7 cellular contexts compared by ENCODE assay signal in the genomic region with DNA sequence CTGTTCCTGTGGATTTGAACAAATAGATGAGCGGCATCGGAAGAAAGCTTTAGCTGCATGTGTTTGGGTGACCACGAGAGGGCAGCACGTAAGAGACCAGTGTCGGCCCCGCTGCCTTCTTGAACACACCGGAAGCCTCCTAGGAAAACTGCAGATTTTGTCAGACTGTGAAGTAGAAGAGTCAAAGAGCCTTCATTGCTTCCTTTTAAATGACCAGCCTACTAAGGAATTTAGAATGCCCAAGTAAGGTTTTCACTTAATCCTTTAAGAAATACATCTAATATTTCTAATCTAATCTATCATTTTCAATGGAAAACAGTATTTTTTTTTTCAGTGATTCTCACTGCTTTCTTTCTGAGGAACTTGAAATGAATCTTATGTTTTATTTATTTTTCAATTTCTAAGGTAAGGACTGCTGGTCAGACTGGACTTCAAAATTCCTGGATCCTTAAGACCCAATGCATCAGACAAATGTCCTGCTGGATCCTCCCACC. TPM values are rescaled to one million over a fixed set of nuclear protein-coding genes. Genes with fewer than 3 reads are reported as not detected.
DNase-seq lines count a peak whose midpoint lies in the region; ATAC-seq and TF ChIP-seq lines count a peak whose summit lies in the region.

No MANE protein-coding gene starts in this region.

- H3K27me3 ChIP-seq in Karpas-422 (ENCODE audit: low read length) (no peaks in the 10 kb centered on the region), PC-9 (ENCODE audit: insufficient read depth, low read depth) (peaks cover 21% of the 10 kb centered on the region), neural cell (ENCODE audit: insufficient read depth, low read depth, low read length) (no peaks in the 10 kb centered on the region), stomach (peaks cover 0 to 34% (median 3%) of the 10 kb centered on the region in 3 donors)

- H3K27ac ChIP-seq in Karpas-422 (ENCODE audit: low read length) (no peak overlapping the region), PC-9 (no peak overlapping the region), neural cell (ENCODE audit: low read length) (no peak overlapping the region), stomach (no peak overlapping the region)

- intact Hi-C loops in PC-9 (cut with micrococcal nuclease; ENCODE audit: unreplicated experiment) (loop anchor here (2.0 kb wide), 1 partner anchor 318 kb away; no protein-coding TSS in a partner anchor), stomach (cut with DNase I; ENCODE audit: low total_unique reads) (no loop called here)

- no peaks in the 10 kb centered on the region for H3K9me2 ChIP-seq in Karpas-422 (replicated peaks; ENCODE audit: insufficient read depth, low read length)
- no peaks in the 10 kb centered on the region for H3K9me2 ChIP-seq in PC-9 (ENCODE audit: insufficient read depth)
- no peaks in the 10 kb centered on the region for H3K9me2 ChIP-seq in neural cell (ENCODE audit: insufficient read depth, low read length)

- H3F3A ChIP-seq in PC-9 (ENCODE audit: insufficient read depth, low read depth) (no peaks in the 10 kb centered on the region), neural cell (ENCODE audit: insufficient read depth, low read length, poor library complexity, severe bottlenecking) (no peaks in the 10 kb centered on the region)

- no peaks in the 10 kb centered on the region for H3K36me3 Mint-ChIP-seq in activated T-cell treated with anti-CD3 and anti-CD28 coated beads, Interleukin-2, amount 50 U/mL, for 4 hours (ENCODE audit: insufficient read depth)

- no TSS peak for BruUV-seq in PC-9 (replicated peaks; lab: Mats Ljungman, UMichigan)

- CTCF ChIA-PET in PC-9 (lab: Charles Lee), result interaction anchor here (0.5 to 0.8 kb wide), 2 partner anchors 16 to 131 kb away, joined by 7 read pairs; no protein-coding TSS in a partner anchor

- H3K4me1 ChIP-seq in Karpas-422 (ENCODE audit: low read length) (peaks cover 8% of the 10 kb centered on the region), PC-9 (replicated peaks; ENCODE audit: insufficient read depth) (no peaks in the 10 kb centered on the region), stomach (peaks cover 0 to 7% (median 0%) of the 10 kb centered on the region in 4 donors)

- H3K9me3 Mint-ChIP-seq in activated T-cell treated with anti-CD3 and anti-CD28 coated beads, Interleukin-2, amount 50 U/mL, for 4 hours, result no peaks in the 10 kb centered on the region

- H3K36me3 ChIP-seq in Karpas-422 (ENCODE audit: insufficient read depth, low read length) (no peaks in the 10 kb centered on the region), PC-9 (ENCODE audit: low read depth) (no peaks in the 10 kb centered on the region), neural cell (ENCODE audit: insufficient read depth, low read length) (no peaks in the 10 kb centered on the region), stomach (no peaks in the 10 kb centered on the region)

- TF ChIP-seq RAD21 in neural cell (conservative IDR thresholded peaks at IDR 0.05), result peak; percentile 74

- H3K4me2 ChIP-seq in Karpas-422 (ENCODE audit: low read depth, low read length, poor library complexity, severe bottlenecking) (peak overlapping the region; percentile 46), PC-9 (no peak overlapping the region), neural cell (ENCODE audit: low read length) (no peak overlapping the region)

- WGBS in stomach, 5 donors, result 2 to 4% (median 3%) methylated on average over 7 of the region's 7 CpGs

- TF ChIP-seq CTCF in PC-9 (conservative IDR thresholded peaks at IDR 0.05) (peak; percentile 84), neural cell (IDR thresholded peaks at IDR 0.05; ENCODE audit: poor library complexity, severe bottlenecking) (peak; percentile 86), stomach (IDR thresholded peaks at IDR 0.05) (peak in 4 of 7 experiments; percentile 65 to 80 (median 70))

- no peak for TF ChIP-seq POLR2A in stomach (IDR thresholded peaks at IDR 0.05)

- no peak overlapping the region for H3K4me3 Mint-ChIP-seq in activated T-cell treated with anti-CD3 and anti-CD28 coated beads, Interleukin-2, amount 50 U/mL, for 4 hours

- H2AFZ ChIP-seq in Karpas-422 (ENCODE audit: low read length) (peak overlapping the region; percentile 53; the same call in 1 of the 2 replicates), PC-9 (no peak overlapping the region), neural cell (ENCODE audit: low read depth, low read length) (no peak overlapping the region)

- H4K20me1 ChIP-seq in Karpas-422 (ENCODE audit: insufficient read depth, low read depth, low read length) (no peaks in the 10 kb centered on the region), PC-9 (ENCODE audit: insufficient read depth) (no peaks in the 10 kb centered on the region), neural cell (ENCODE audit: insufficient read depth) (no peaks in the 10 kb centered on the region)

- no peaks in the 10 kb centered on the region for H3K79me2 ChIP-seq in Karpas-422 (ENCODE audit: low read length)
- H3K79me2 ChIP-seq in PC-9 (ENCODE audit: low read depth), result no peaks in the 10 kb centered on the region
- H3K79me2 ChIP-seq in neural cell (replicated peaks; ENCODE audit: insufficient read depth, low read length), result no peaks in the 10 kb centered on the region

- peaks cover 11% of the 10 kb centered on the region for H3K4me1 Mint-ChIP-seq in activated T-cell treated with anti-CD3 and anti-CD28 coated beads, Interleukin-2, amount 50 U/mL, for 4 hours (ENCODE audit: low read depth)

- no peaks in the 10 kb centered on the region for H3K9me3 ChIP-seq in Karpas-422 (ENCODE audit: low read length)
- H3K9me3 ChIP-seq in PC-9 (ENCODE audit: insufficient read depth, low read depth), result no peaks in the 10 kb centered on the region
- no peaks in the 10 kb centered on the region for H3K9me3 ChIP-seq in neural cell (ENCODE audit: low read length)
- no peaks in the 10 kb centered on the region for H3K9me3 ChIP-seq in stomach

- no peak overlapping the region for H3K9ac ChIP-seq in Karpas-422 (ENCODE audit: low read length)
- no peak overlapping the region for H3K9ac ChIP-seq in neural cell (ENCODE audit: low read length)

- POLR2A ChIA-PET in PC-9 (lab: Charles Lee; ENCODE audit: unreplicated experiment), result no interaction called here

- TF ChIP-seq EP300 in neural cell (conservative IDR thresholded peaks at IDR 0.05; ENCODE audit: poor library complexity, severe bottlenecking) (no peak), stomach (IDR thresholded peaks at IDR 0.05) (no peak)

- ATAC-seq in GM18861 (IDR thresholded peaks at IDR 0.05; ENCODE audit: unreplicated experiment), result peak; percentile 62
- ATAC-seq in activated T-cell treated with anti-CD3 and anti-CD28 coated beads, Interleukin-2, amount 50 U/mL, for 4 hours, result peak; percentile 69 to 85

- no peak overlapping the region for H3K4me3 ChIP-seq in Karpas-422 (ENCODE audit: low read length)
- no peak overlapping the region for H3K4me3 ChIP-seq in PC-9
- H3K4me3 ChIP-seq in neural cell (ENCODE audit: low read length), result no peak overlapping the region
- H3K4me3 ChIP-seq in stomach, result no peak overlapping the region

- peaks cover 16% of the 10 kb centered on the region for H3K27me3 Mint-ChIP-seq in activated T-cell treated with anti-CD3 and anti-CD28 coated beads, Interleukin-2, amount 50 U/mL, for 4 hours (ENCODE audit: low read depth)

- DNase-seq in Karpas-422 (peak; percentile 82), PC-9 (peak; percentile 49 to 54), fibroblast of peridontal ligament (ENCODE audit: extremely low read depth) (peak; percentile 79), stomach (peak; percentile 75)
- DNase-seq in activated T-cell treated with anti-CD3 and anti-CD28 coated beads, Interleukin-2, amount 50 U/mL, for 4 hours, result peak; percentile 55

TF ChIP-seq in neural cell, 6 proteins besides CTCF, POLR2A, EP300 and RAD21:
- TF ChIP-seq TAF1 (IDR thresholded peaks at IDR 0.05; ENCODE audit: low read depth) (no peak), SMC3 (conservative IDR thresholded peaks at IDR 0.05; ENCODE audit: poor library complexity) (peak; percentile 85)

RNA-seq across cellular contexts. Expression of gene SEC11C, which starts 55.4 kb away (rescaled TPM):
- total RNA-seq in Karpas-422 (2014; rRNA removed; shearing (Covaris generic); ENCODE audit: low replicate concordance), result 105 and 164 TPM in 2 replicates
- total RNA-seq in PC-9 (2021) (15.7 and 15.8 TPM in 2 replicates), stomach (10 to 100 TPM in 4 of 5 donors, 1 to 10 TPM in 1; 3.1 to 53.6 (median 41.7) TPM)
- total RNA-seq in activated T-cell treated with anti-CD3 and anti-CD28 coated beads, Interleukin-2, amount 50 U/mL, for 4 hours, result 100 to 1,000 TPM; 126 to 152 (median 134) TPM
- polyA plus RNA-seq in neural cell (211 and 245 TPM in 2 replicates), stomach (10 to 100 TPM; 52.0 to 83.2 (median 62.4) TPM)
- 88.4 and 103 TPM in 2 replicates for polyA minus RNA-seq in neural cell
